ENCODE assay signal across 22 cellular contexts in the genomic region with DNA sequence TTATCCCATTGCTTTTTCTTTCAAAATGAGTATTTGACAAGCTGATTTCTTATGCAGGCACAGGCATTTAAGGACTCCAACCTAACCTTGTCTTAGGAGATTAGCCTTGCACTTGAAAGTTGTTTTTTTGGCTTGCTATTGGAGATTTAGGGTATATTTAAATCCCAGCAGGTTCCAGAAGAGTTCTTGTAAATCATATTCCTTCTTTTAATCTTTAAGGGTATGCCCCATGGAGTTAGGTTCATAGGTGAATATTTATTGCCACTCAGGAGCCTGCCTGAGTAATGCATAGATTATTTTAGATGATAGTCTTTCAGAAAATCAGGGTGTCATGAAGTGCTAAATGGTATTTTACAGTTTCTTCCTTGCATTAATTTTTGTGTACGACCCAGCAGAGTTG.
"Had no signal": no experiment of that assay in that cellular context is flagged by ENCODE, and none has a peak within 500 bp of the region (broad histone marks: within the 10 kb centered on the region; RNA-seq: fewer than 3 reads in every experiment).

No MANE protein-coding gene starts in this region.

- DNase-seq: heart right ventricle; kidney glomerular epithelial cell; left cardiac atrium; lower lobe of right lung; mammary epithelial cell; mesenchymal stem cell; naive thymus-derived CD8-positive, alpha-beta T cell; nephron progenitor cell; occipital lobe; right lobe of liver; stimulated activated CD4-positive, alpha-beta T cell treated with anti-CD3 and anti-CD28 coated beads, Interleukin-4, amount 100 ng/mL, for 24 hours; stimulated activated naive CD4-positive, alpha-beta T cell; transverse colon; upper lobe of right lung had no signal

- H3K36me3 ChIP-seq: heart right ventricle, lower lobe of right lung, neural progenitor cell, neutrophil, right atrium auricular region had no signal

- H3K4me3 Mint-ChIP-seq: naive thymus-derived CD8-positive, alpha-beta T cell; nephron progenitor cell; neural progenitor cell; stimulated activated effector memory CD8-positive, alpha-beta T cell treated with anti-CD3 and anti-CD28 coated beads, Interleukin-12 subunit alpha, Interleukin-12 subunit beta, amount 100 ng/mL, for 72 hours; stimulated activated naive CD8-positive, alpha-beta T cell treated with anti-CD3 and anti-CD28 coated beads, Interleukin-15, Interleukin-2, amounts not matched to agents 100 ng/mL and 50 ng/mL, for 24 hours had no signal

- H3K27ac ChIP-seq: hepatocyte, neural progenitor cell, neutrophil, parathyroid adenoma, right lobe of liver, suprapubic skin, transverse colon had no signal

- H3K27me3 ChIP-seq: heart right ventricle, hepatocyte, neural progenitor cell, neutrophil, right atrium auricular region, right lobe of liver, suprapubic skin, transverse colon, upper lobe of right lung had no signal

- H3K4me3 ChIP-seq: heart right ventricle, hepatocyte, lower lobe of right lung, neural progenitor cell, right atrium auricular region, right lobe of liver, suprapubic skin, transverse colon, upper lobe of right lung had no signal

- H3K27me3 Mint-ChIP-seq: naive thymus-derived CD8-positive, alpha-beta T cell; stimulated activated naive CD8-positive, alpha-beta T cell treated with anti-CD3 and anti-CD28 coated beads, Interleukin-15, Interleukin-2, amounts not matched to agents 100 ng/mL and 50 ng/mL, for 24 hours had no signal

- H3K27ac Mint-ChIP-seq: naive thymus-derived CD8-positive, alpha-beta T cell; neural progenitor cell; stimulated activated effector memory CD8-positive, alpha-beta T cell treated with anti-CD3 and anti-CD28 coated beads, Interleukin-12 subunit alpha, Interleukin-12 subunit beta, amount 100 ng/mL, for 72 hours; stimulated activated naive CD8-positive, alpha-beta T cell treated with anti-CD3 and anti-CD28 coated beads, Interleukin-15, Interleukin-2, amounts not matched to agents 100 ng/mL and 50 ng/mL, for 24 hours had no signal

- H3K4me1 Mint-ChIP-seq: neural progenitor cell; stimulated activated effector memory CD8-positive, alpha-beta T cell treated with anti-CD3 and anti-CD28 coated beads, Interleukin-12 subunit alpha, Interleukin-12 subunit beta, amount 100 ng/mL, for 72 hours had no signal

- H3K9me3 ChIP-seq: heart right ventricle, lower lobe of right lung, neutrophil, right atrium auricular region, right lobe of liver, suprapubic skin, transverse colon, upper lobe of right lung had no signal

- H3K9me3 Mint-ChIP-seq: neural progenitor cell; stimulated activated effector memory CD8-positive, alpha-beta T cell treated with anti-CD3 and anti-CD28 coated beads, Interleukin-12 subunit alpha, Interleukin-12 subunit beta, amount 100 ng/mL, for 72 hours had no signal

- H3K4me1 ChIP-seq: neural progenitor cell, parathyroid adenoma, right lobe of liver had no signal
